10 cellular contexts compared by ENCODE assay signal in genomic region chr11:126465573-126466287, GRCh38.
DNase-seq lines count a peak whose midpoint lies in the region; ATAC-seq and TF ChIP-seq lines count a peak whose summit lies in the region.
"Had no signal": no experiment of that assay in that cellular context is flagged by ENCODE, and none has a peak within 500 bp of the region (broad histone marks: within the 10 kb centered on the region; RNA-seq: fewer than 3 reads in every experiment).

No MANE protein-coding gene starts in this region.

- no peak for TF ChIP-seq CTCF in GM23338 (conservative IDR thresholded peaks at IDR 0.05; ENCODE audit: low read depth in 2 of 2)

- H3K27ac ChIP-seq in GM23338 (ENCODE audit: low read depth), result no peak overlapping the region
- H3K27ac ChIP-seq: epithelial cell of prostate, PC-9 had no signal

- no peak overlapping the region for H3K4me3 ChIP-seq in GM23338
- H3K4me3 ChIP-seq: PC-9 had no signal

- no peaks in the 10 kb centered on the region for H3K36me3 Mint-ChIP-seq in GM23338 (ENCODE audit: low read depth)
- no peaks in the 10 kb centered on the region for H3K36me3 Mint-ChIP-seq in activated naive CD4-positive, alpha-beta T cell treated with anti-CD3 and anti-CD28 coated beads, Interleukin-2, amount 50 U/mL, for 72 hours
- no peaks in the 10 kb centered on the region for H3K36me3 Mint-ChIP-seq in stimulated activated naive B cell treated with anti-CD40 and anti-IgM and Interleukin-4, amounts not matched to agents 10 μg/mL and 1 μg/mL and 100 μg/mL, for 72 hours

- H3K27me3 ChIP-seq in GM23338 (ENCODE audit: insufficient read depth), result no peaks in the 10 kb centered on the region

- DNase-seq in GM23338 (ENCODE audit: low spot score) (no peak), NCI-H1092 treated with DMSO at 0.1 percent for 48 hours (lab: John Stamatoyannopoulos, UW) (peak; percentile 86), D341Med (ENCODE audit: low spot score) (no peak), cerebellar cortex (ENCODE audit: low spot score) (no peak), iPS-NIHi11 (ENCODE audit: low spot score) (no peak)
- peak in 1 of 2 donors; percentile 11 for DNase-seq in activated naive CD4-positive, alpha-beta T cell treated with anti-CD3 and anti-CD28 coated beads, Interleukin-2, amount 50 U/mL, for 72 hours (ENCODE audit: low spot score in 2 of 2)
- peak; percentile 23 for DNase-seq in stimulated activated naive B cell treated with anti-CD40 and anti-IgM and Interleukin-4, amounts not matched to agents 10 μg/mL and 1 μg/mL and 100 μg/mL, for 72 hours

- H3K79me2 ChIP-seq in GM23338 (replicated peaks; ENCODE audit: insufficient read depth), result no peaks in the 10 kb centered on the region

- no peak overlapping the region for H3K27ac Mint-ChIP-seq in GM23338
- H3K27ac Mint-ChIP-seq in activated naive CD4-positive, alpha-beta T cell treated with anti-CD3 and anti-CD28 coated beads, Interleukin-2, amount 50 U/mL, for 72 hours, result no peak overlapping the region
- H3K27ac Mint-ChIP-seq in stimulated activated naive B cell treated with anti-CD40 and anti-IgM and Interleukin-4, amounts not matched to agents 10 μg/mL and 1 μg/mL and 100 μg/mL, for 72 hours, result peak overlapping the region; percentile 47

- no peaks in the 10 kb centered on the region for H4K20me1 ChIP-seq in GM23338 (replicated peaks; ENCODE audit: insufficient read depth)

- peaks cover 4% of the 10 kb centered on the region for H3K9me3 Mint-ChIP-seq in GM23338
- H3K9me3 Mint-ChIP-seq in activated naive CD4-positive, alpha-beta T cell treated with anti-CD3 and anti-CD28 coated beads, Interleukin-2, amount 50 U/mL, for 72 hours, result no peaks in the 10 kb centered on the region
- H3K9me3 Mint-ChIP-seq in stimulated activated naive B cell treated with anti-CD40 and anti-IgM and Interleukin-4, amounts not matched to agents 10 μg/mL and 1 μg/mL and 100 μg/mL, for 72 hours, result peaks cover 0 to 3% of the 10 kb centered on the region in 2 donors

- ATAC-seq in GM18870 (IDR thresholded peaks at IDR 0.05; ENCODE audit: unreplicated experiment) (peak; percentile 90), GM23338 (no peak; the same call in 2 of the 3 replicates)
- peak; percentile 63 to 66 for ATAC-seq in activated naive CD4-positive, alpha-beta T cell treated with anti-CD3 and anti-CD28 coated beads, Interleukin-2, amount 50 U/mL, for 72 hours
- ATAC-seq in stimulated activated naive B cell treated with anti-CD40 and anti-IgM and Interleukin-4, amounts not matched to agents 10 μg/mL and 1 μg/mL and 100 μg/mL, for 72 hours (replicated peaks), result peak; percentile 75 to 81

- H3K27me3 Mint-ChIP-seq in GM23338 (ENCODE audit: insufficient read depth, low read depth, poor library complexity), result peaks cover 12% of the 10 kb centered on the region
- peaks cover 0 to 4% of the 10 kb centered on the region in 2 donors for H3K27me3 Mint-ChIP-seq in stimulated activated naive B cell treated with anti-CD40 and anti-IgM and Interleukin-4, amounts not matched to agents 10 μg/mL and 1 μg/mL and 100 μg/mL, for 72 hours

- 0 out of 2 replicates have a peak overlapping the region, but pooled peaks have one; percentile 47 for H2AFZ ChIP-seq in GM23338
- H2AFZ ChIP-seq: PC-9 had no signal

- H3F3A ChIP-seq in GM23338 (replicated peaks; ENCODE audit: low read depth), result no peaks in the 10 kb centered on the region

- H3K9me2 ChIP-seq in GM23338 (ENCODE audit: insufficient read depth), result no peaks in the 10 kb centered on the region

- no peaks in the 10 kb centered on the region for H3K4me1 ChIP-seq in GM23338 (ENCODE audit: insufficient read depth)

- peaks cover 11% of the 10 kb centered on the region for H3K4me1 Mint-ChIP-seq in GM23338
- peaks cover 32 to 49% of the 10 kb centered on the region in 2 donors for H3K4me1 Mint-ChIP-seq in stimulated activated naive B cell treated with anti-CD40 and anti-IgM and Interleukin-4, amounts not matched to agents 10 μg/mL and 1 μg/mL and 100 μg/mL, for 72 hours

- no peak overlapping the region for H3K4me3 Mint-ChIP-seq in GM23338
- H3K4me3 Mint-ChIP-seq in stimulated activated naive B cell treated with anti-CD40 and anti-IgM and Interleukin-4, amounts not matched to agents 10 μg/mL and 1 μg/mL and 100 μg/mL, for 72 hours, result peak overlapping the region; percentile 68 to 74

- no peaks in the 10 kb centered on the region for H3K36me3 ChIP-seq in GM23338 (ENCODE audit: insufficient read depth)

- no peak overlapping the region for H3K4me2 ChIP-seq in GM23338
- H3K4me2 ChIP-seq: PC-9 had no signal

TF ChIP-seq in GM23338, 12 proteins besides CTCF, POLR2A, EP300 and RAD21:
- TF ChIP-seq JUNB (IDR thresholded peaks at IDR 0.05; ENCODE audit: unreplicated experiment) (no peak), ETS1 (IDR thresholded peaks at IDR 0.05) (no peak), CREB1 (CRISPR knock-in tag; IDR thresholded peaks at IDR 0.05; ENCODE audit: low read depth) (no peak), POLR2AphosphoS5 (IDR thresholded peaks at IDR 0.05; ENCODE audit: low read depth) (no peak), EZH2phosphoT487 (IDR thresholded peaks at IDR 0.05; ENCODE audit: unreplicated experiment) (no peak), ZNF114 (CRISPR knock-in tag; IDR thresholded peaks at IDR 0.05) (no peak), ZNF331 (CRISPR knock-in tag; IDR thresholded peaks at IDR 0.05; ENCODE audit: low read depth) (no peak), REST (IDR thresholded peaks at IDR 0.05; ENCODE audit: unreplicated experiment) (no peak), NANOG (IDR thresholded peaks at IDR 0.05; ENCODE audit: borderline replicate concordance) (no peak)

Comparison
In these comparisons a context has a peak if more than half of its experiments do, and no peak if none do; other contexts are left out.
1. DNase-seq: peak in NCI-H1092 treated with DMSO at 0.1 percent for 48 hours (single experiment) and stimulated activated naive B cell treated with anti-CD40 and anti-IgM and Interleukin-4, amounts not matched to agents 10 μg/mL and 1 μg/mL and 100 μg/mL, for 72 hours (single experiment); none in GM23338 (single experiment), D341Med (single experiment), cerebellar cortex (single experiment) and iPS-NIHi11 (single experiment).